Comparison of ENCODE assay signal across 1 cellular context in the genomic region with DNA sequence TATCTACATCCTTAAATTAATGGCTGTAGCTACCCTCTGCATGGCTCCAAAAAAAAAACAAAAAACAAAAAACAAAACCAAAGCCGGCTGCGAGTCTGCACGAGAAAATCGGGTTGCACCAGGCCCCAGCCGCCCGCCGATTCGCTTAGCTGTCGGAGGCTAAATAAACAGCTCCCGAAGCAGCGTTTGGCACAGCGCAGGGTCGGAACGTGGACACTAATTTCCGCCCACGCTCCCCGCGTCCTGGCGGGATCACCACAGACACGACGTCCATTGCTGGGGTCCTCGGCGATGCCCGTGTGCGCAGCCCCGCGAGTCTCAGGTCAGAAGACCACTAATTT.
TF ChIP-seq lines count a peak whose summit lies in the region.

No MANE protein-coding gene starts in this region.

TF ChIP-seq in K562, 482 proteins besides CTCF, POLR2A, EP300 and RAD21 (continued from another document):
- TF ChIP-seq CBFB (CRISPR knock-in tag; IDR thresholded peaks at IDR 0.05) = no peak
- TF ChIP-seq, protein P1, sequence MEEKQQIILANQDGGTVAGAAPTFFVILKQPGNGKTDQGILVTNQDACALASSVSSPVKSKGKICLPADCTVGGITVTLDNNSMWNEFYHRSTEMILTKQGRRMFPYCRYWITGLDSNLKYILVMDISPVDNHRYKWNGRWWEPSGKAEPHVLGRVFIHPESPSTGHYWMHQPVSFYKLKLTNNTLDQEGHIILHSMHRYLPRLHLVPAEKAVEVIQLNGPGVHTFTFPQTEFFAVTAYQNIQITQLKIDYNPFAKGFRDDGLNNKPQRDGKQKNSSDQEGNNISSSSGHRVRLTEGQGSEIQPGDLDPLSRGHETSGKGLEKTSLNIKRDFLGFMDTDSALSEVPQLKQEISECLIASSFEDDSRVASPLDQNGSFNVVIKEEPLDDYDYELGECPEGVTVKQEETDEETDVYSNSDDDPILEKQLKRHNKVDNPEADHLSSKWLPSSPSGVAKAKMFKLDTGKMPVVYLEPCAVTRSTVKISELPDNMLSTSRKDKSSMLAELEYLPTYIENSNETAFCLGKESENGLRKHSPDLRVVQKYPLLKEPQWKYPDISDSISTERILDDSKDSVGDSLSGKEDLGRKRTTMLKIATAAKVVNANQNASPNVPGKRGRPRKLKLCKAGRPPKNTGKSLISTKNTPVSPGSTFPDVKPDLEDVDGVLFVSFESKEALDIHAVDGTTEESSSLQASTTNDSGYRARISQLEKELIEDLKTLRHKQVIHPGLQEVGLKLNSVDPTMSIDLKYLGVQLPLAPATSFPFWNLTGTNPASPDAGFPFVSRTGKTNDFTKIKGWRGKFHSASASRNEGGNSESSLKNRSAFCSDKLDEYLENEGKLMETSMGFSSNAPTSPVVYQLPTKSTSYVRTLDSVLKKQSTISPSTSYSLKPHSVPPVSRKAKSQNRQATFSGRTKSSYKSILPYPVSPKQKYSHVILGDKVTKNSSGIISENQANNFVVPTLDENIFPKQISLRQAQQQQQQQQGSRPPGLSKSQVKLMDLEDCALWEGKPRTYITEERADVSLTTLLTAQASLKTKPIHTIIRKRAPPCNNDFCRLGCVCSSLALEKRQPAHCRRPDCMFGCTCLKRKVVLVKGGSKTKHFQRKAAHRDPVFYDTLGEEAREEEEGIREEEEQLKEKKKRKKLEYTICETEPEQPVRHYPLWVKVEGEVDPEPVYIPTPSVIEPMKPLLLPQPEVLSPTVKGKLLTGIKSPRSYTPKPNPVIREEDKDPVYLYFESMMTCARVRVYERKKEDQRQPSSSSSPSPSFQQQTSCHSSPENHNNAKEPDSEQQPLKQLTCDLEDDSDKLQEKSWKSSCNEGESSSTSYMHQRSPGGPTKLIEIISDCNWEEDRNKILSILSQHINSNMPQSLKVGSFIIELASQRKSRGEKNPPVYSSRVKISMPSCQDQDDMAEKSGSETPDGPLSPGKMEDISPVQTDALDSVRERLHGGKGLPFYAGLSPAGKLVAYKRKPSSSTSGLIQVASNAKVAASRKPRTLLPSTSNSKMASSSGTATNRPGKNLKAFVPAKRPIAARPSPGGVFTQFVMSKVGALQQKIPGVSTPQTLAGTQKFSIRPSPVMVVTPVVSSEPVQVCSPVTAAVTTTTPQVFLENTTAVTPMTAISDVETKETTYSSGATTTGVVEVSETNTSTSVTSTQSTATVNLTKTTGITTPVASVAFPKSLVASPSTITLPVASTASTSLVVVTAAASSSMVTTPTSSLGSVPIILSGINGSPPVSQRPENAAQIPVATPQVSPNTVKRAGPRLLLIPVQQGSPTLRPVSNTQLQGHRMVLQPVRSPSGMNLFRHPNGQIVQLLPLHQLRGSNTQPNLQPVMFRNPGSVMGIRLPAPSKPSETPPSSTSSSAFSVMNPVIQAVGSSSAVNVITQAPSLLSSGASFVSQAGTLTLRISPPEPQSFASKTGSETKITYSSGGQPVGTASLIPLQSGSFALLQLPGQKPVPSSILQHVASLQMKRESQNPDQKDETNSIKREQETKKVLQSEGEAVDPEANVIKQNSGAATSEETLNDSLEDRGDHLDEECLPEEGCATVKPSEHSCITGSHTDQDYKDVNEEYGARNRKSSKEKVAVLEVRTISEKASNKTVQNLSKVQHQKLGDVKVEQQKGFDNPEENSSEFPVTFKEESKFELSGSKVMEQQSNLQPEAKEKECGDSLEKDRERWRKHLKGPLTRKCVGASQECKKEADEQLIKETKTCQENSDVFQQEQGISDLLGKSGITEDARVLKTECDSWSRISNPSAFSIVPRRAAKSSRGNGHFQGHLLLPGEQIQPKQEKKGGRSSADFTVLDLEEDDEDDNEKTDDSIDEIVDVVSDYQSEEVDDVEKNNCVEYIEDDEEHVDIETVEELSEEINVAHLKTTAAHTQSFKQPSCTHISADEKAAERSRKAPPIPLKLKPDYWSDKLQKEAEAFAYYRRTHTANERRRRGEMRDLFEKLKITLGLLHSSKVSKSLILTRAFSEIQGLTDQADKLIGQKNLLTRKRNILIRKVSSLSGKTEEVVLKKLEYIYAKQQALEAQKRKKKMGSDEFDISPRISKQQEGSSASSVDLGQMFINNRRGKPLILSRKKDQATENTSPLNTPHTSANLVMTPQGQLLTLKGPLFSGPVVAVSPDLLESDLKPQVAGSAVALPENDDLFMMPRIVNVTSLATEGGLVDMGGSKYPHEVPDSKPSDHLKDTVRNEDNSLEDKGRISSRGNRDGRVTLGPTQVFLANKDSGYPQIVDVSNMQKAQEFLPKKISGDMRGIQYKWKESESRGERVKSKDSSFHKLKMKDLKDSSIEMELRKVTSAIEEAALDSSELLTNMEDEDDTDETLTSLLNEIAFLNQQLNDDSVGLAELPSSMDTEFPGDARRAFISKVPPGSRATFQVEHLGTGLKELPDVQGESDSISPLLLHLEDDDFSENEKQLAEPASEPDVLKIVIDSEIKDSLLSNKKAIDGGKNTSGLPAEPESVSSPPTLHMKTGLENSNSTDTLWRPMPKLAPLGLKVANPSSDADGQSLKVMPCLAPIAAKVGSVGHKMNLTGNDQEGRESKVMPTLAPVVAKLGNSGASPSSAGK (IDR thresholded peaks at IDR 0.05) = peak; percentile 96
- TF ChIP-seq, protein P2, sequence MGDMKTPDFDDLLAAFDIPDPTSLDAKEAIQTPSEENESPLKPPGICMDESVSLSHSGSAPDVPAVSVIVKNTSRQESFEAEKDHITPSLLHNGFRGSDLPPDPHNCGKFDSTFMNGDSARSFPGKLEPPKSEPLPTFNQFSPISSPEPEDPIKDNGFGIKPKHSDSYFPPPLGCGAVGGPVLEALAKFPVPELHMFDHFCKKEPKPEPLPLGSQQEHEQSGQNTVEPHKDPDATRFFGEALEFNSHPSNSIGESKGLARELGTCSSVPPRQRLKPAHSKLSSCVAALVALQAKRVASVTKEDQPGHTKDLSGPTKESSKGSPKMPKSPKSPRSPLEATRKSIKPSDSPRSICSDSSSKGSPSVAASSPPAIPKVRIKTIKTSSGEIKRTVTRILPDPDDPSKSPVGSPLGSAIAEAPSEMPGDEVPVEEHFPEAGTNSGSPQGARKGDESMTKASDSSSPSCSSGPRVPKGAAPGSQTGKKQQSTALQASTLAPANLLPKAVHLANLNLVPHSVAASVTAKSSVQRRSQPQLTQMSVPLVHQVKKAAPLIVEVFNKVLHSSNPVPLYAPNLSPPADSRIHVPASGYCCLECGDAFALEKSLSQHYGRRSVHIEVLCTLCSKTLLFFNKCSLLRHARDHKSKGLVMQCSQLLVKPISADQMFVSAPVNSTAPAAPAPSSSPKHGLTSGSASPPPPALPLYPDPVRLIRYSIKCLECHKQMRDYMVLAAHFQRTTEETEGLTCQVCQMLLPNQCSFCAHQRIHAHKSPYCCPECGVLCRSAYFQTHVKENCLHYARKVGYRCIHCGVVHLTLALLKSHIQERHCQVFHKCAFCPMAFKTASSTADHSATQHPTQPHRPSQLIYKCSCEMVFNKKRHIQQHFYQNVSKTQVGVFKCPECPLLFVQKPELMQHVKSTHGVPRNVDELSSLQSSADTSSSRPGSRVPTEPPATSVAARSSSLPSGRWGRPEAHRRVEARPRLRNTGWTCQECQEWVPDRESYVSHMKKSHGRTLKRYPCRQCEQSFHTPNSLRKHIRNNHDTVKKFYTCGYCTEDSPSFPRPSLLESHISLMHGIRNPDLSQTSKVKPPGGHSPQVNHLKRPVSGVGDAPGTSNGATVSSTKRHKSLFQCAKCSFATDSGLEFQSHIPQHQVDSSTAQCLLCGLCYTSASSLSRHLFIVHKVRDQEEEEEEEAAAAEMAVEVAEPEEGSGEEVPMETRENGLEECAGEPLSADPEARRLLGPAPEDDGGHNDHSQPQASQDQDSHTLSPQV (IDR thresholded peaks at IDR 0.05) = peak; percentile 74; the same call in 1 of the 2 replicates
- TF ChIP-seq BRD4 (IDR thresholded peaks at IDR 0.05) = no peak
- 0 out of 2 replicates have a peak, but pooled peaks have one; percentile 20 for TF ChIP-seq ZNF830 (CRISPR knock-in tag; IDR thresholded peaks at IDR 0.05)
- TF ChIP-seq POLR2H (tag; IDR thresholded peaks at IDR 0.05; ENCODE audit: low read depth) = no peak
- TF ChIP-seq YY1 (IDR thresholded peaks at IDR 0.05; ENCODE audit: borderline replicate concordance in 1 of 3, control insufficient read depth in 1 of 3, extremely low read depth in 1 of 3, insufficient read depth in 3 of 3, insufficient read length in 1 of 3, insufficient replicate concordance in 2 of 3, low read depth in 1 of 3, low read length in 2 of 3) = peak in 1 of 3 experiments; percentile 1
- no peak for TF ChIP-seq ZNF79 (CRISPR knock-in tag; IDR thresholded peaks at IDR 0.05; ENCODE audit: low read depth)
- no peak for TF ChIP-seq ZC3H11A (IDR thresholded peaks at IDR 0.05; ENCODE audit: low read depth, low read length)
- no peak for TF ChIP-seq MYBL2 (IDR thresholded peaks at IDR 0.05; ENCODE audit: low read depth)
- no peak for TF ChIP-seq MYBL2 (CRISPR knock-in tag; IDR thresholded peaks at IDR 0.05; ENCODE audit: borderline replicate concordance)
- TF ChIP-seq FOXA3 (CRISPR knock-in tag; conservative IDR thresholded peaks at IDR 0.05 in 1 of 2, IDR thresholded peaks at IDR 0.05 in 1 of 2) = peak in 1 of 2 experiments; percentile 64; a peak in 1 of 4 replicates
- TF ChIP-seq, protein P3, sequence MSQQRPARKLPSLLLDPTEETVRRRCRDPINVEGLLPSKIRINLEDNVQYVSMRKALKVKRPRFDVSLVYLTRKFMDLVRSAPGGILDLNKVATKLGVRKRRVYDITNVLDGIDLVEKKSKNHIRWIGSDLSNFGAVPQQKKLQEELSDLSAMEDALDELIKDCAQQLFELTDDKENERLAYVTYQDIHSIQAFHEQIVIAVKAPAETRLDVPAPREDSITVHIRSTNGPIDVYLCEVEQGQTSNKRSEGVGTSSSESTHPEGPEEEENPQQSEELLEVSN (IDR thresholded peaks at IDR 0.05; ENCODE audit: borderline replicate concordance in 1 of 2, extremely low read depth in 1 of 2, insufficient read depth in 1 of 2, insufficient read length in 1 of 2, low read depth in 1 of 2, low read length in 1 of 2, poor library complexity in 1 of 2, severe bottlenecking in 1 of 2) = peak; percentile 82 to 88
- 0 out of 2 replicates have a peak, but pooled peaks have one; percentile 27 for TF ChIP-seq FOXP1 (CRISPR knock-in tag; IDR thresholded peaks at IDR 0.05)
- no peak for TF ChIP-seq GTF2E2 (tag; IDR thresholded peaks at IDR 0.05)
- TF ChIP-seq, protein P4, sequence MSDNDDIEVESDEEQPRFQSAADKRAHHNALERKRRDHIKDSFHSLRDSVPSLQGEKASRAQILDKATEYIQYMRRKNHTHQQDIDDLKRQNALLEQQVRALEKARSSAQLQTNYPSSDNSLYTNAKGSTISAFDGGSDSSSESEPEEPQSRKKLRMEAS (CRISPR knock-in tag; IDR thresholded peaks at IDR 0.05) = 0 out of 2 replicates have a peak, but pooled peaks have one; percentile 44
- no peak for TF ChIP-seq RBM15 (IDR thresholded peaks at IDR 0.05; ENCODE audit: insufficient read depth, low read length)
- TF ChIP-seq, protein P5, sequence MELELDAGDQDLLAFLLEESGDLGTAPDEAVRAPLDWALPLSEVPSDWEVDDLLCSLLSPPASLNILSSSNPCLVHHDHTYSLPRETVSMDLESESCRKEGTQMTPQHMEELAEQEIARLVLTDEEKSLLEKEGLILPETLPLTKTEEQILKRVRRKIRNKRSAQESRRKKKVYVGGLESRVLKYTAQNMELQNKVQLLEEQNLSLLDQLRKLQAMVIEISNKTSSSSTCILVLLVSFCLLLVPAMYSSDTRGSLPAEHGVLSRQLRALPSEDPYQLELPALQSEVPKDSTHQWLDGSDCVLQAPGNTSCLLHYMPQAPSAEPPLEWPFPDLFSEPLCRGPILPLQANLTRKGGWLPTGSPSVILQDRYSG (tag; conservative IDR thresholded peaks at IDR 0.05; ENCODE audit: low read depth) = no peak
- no peak for TF ChIP-seq RFX5 (IDR thresholded peaks at IDR 0.05; ENCODE audit: low read depth, low read length)
- TF ChIP-seq RB1 (IDR thresholded peaks at IDR 0.05; ENCODE audit: low read depth) = 0 out of 2 replicates have a peak, but pooled peaks have one; percentile 7
- no peak for TF ChIP-seq NR4A1 (CRISPR knock-in tag; IDR thresholded peaks at IDR 0.05)
- 0 out of 2 replicates have a peak, but pooled peaks have one; percentile 35 for TF ChIP-seq NR4A1 (tag; IDR thresholded peaks at IDR 0.05)
- peak; percentile 87 for TF ChIP-seq ZFX (CRISPR knock-in tag; IDR thresholded peaks at IDR 0.05)
- peak; percentile 26; the same call in 1 of the 2 replicates for TF ChIP-seq BHLHE40 (IDR thresholded peaks at IDR 0.05; ENCODE audit: low read length)
